In the genomic region with DNA sequence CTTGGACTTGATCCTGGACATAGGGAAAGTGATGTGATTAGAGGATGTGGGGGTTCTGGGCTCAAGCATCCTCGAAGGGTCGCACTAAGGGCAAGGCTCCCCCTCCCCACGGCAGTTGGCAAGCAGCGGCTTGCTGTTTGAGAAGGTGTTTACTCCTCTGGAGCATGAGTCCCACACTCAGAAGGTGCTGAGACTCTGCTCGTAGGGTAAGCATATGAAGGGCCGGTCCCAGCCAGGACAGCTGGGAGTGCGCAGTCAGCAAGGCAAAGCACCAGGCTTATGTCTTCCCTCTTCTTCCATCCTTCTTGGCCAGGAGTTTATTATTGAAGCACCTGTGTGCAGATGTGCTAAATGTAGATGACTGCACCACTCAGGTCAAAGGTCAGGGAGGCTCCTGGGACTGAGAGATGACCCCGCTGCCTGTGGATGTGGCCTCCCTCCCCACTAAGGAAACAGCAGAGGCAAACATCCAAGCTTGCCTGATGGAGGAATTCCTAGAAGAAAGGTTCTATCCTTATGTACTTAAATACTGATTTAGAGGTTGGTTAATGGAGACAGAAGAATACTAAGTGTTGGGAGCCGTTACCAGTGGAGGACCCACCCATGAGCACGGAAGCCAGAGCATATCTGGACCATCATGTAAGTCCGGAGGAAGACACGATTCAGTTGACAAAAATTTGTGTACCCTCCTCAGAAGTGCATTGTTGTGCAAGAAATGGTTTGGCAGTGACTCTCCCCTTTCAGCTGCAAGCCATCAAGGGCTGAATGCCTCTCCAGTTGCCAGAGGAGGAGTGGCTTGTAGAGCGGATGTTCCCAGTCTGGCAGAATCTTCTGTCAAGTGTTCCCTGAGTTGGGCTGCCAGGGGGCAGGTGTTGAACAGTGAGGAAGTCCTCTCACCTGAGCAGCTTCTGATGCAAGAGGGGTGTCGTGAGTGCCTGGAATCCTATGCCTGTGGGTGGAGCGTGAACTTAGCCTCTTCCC, we compare ENCODE assay signal across 8 cellular contexts. TPM values are rescaled to one million over a fixed set of nuclear protein-coding genes. Genes with fewer than 3 reads are reported as not detected.
A peak's percentile ranks its signal among the peaks of the same experiment; 100 is the strongest.
DNase-seq lines count a peak whose midpoint lies in the region; ATAC-seq and TF ChIP-seq lines count a peak whose summit lies in the region.

No MANE protein-coding gene starts in this region.

- TF ChIP-seq EP300 in ovary (IDR thresholded peaks at IDR 0.05) = no peak

- H3K36me3 Mint-ChIP-seq in CD4-positive, alpha-beta T cell (ENCODE audit: low read depth) = no peaks in the 10 kb centered on the region
- H3K36me3 Mint-ChIP-seq in effector memory CD8-positive, alpha-beta T cell (ENCODE audit: insufficient read depth) = peaks cover 3% of the 10 kb centered on the region

- no peak for TF ChIP-seq CTCF in ovary (IDR thresholded peaks at IDR 0.05)
- no peak for TF ChIP-seq CTCF in CD4-positive, alpha-beta T cell (IDR thresholded peaks at IDR 0.05)

- H3K4me1 ChIP-seq in ovary (ENCODE audit: insufficient read depth) = peaks cover 12% of the 10 kb centered on the region

- intact Hi-C loops in ovary (cut with DNase I) = loop anchor here in 1 of 4 donors (2.0 kb wide), 1 partner anchor 26 kb away; no protein-coding TSS in a partner anchor
- intact Hi-C loops in CD4-positive, alpha-beta T cell (cut with DNase I, micrococcal nuclease) = no loop called here

- ATAC-seq in CD4-positive, alpha-beta T cell (ENCODE audit: poor library complexity) = no peak
- ATAC-seq in effector memory CD8-positive, alpha-beta T cell (replicated peaks) = no peak

- DNase-seq in Daoy (ENCODE audit: low read depth) (peak; percentile 80), NCI-H774 (lab: John Stamatoyannopoulos, UW) (peak; percentile 13), fibroblast of the conjunctiva (ENCODE audit: low read depth) (peak; percentile 95), ovary (peak; percentile 82 to 91 (median 84)), AML-193 (lab: John Stamatoyannopoulos, UW) (no peak)
- no peak for DNase-seq in CD4-positive, alpha-beta T cell
- no peak for DNase-seq in activated CD4-positive, alpha-beta T cell treated with anti-CD3 and anti-CD28 coated beads for 1 hour
- no peak for DNase-seq in effector memory CD8-positive, alpha-beta T cell

- H3K9me3 ChIP-seq in ovary = no peaks in the 10 kb centered on the region
- no peaks in the 10 kb centered on the region for H3K9me3 ChIP-seq in CD4-positive, alpha-beta T cell (ENCODE audit: control insufficient read depth, low read length)

- H3K4me3 ChIP-seq in ovary = no peak overlapping the region

- H3K27me3 ChIP-seq in ovary = no peaks in the 10 kb centered on the region
- H3K27me3 ChIP-seq in CD4-positive, alpha-beta T cell (ENCODE audit: control insufficient read depth, insufficient read depth, low read length) = no peaks in the 10 kb centered on the region

- peak overlapping the region in 1 of 2 donors; percentile 39 for H3K27ac ChIP-seq in ovary
- no peak overlapping the region for H3K27ac ChIP-seq in CD4-positive, alpha-beta T cell (ENCODE audit: low read depth, low read length)

- no peak for TF ChIP-seq POLR2A in ovary (IDR thresholded peaks at IDR 0.05)

- CTCF ChIA-PET in CD4-positive, alpha-beta T cell (lab: Charles Lee) = no interaction called here

- H3K27me3 Mint-ChIP-seq in CD4-positive, alpha-beta T cell = no peaks in the 10 kb centered on the region
- peaks cover 0 to 2% of the 10 kb centered on the region in 2 donors for H3K27me3 Mint-ChIP-seq in effector memory CD8-positive, alpha-beta T cell

- no peaks in the 10 kb centered on the region for H3K36me3 ChIP-seq in ovary

- POLR2A ChIA-PET in CD4-positive, alpha-beta T cell (lab: Charles Lee) = no interaction called here

- peaks cover 18% of the 10 kb centered on the region for H3K4me1 Mint-ChIP-seq in CD4-positive, alpha-beta T cell (ENCODE audit: low read depth)
- peaks cover 0 to 12% of the 10 kb centered on the region in 2 donors for H3K4me1 Mint-ChIP-seq in effector memory CD8-positive, alpha-beta T cell (ENCODE audit: low read depth in 2 of 2)

- H3K4me3 Mint-ChIP-seq in CD4-positive, alpha-beta T cell = no peak overlapping the region
- no peak overlapping the region for H3K4me3 Mint-ChIP-seq in effector memory CD8-positive, alpha-beta T cell

- H3K27ac Mint-ChIP-seq in CD4-positive, alpha-beta T cell = no peak overlapping the region
- H3K27ac Mint-ChIP-seq in effector memory CD8-positive, alpha-beta T cell = no peak overlapping the region

- H3K9me3 Mint-ChIP-seq in CD4-positive, alpha-beta T cell = no peaks in the 10 kb centered on the region
- no peaks in the 10 kb centered on the region for H3K9me3 Mint-ChIP-seq in effector memory CD8-positive, alpha-beta T cell

- 36 to 38% (median 37%) methylated on average over 15 of the region's 15 CpGs for WGBS in ovary, 3 donors

RNA-seq across cellular contexts. Expression of a gene that starts 27.2 kb away (rescaled TPM):
- 72.1 and 75.7 TPM in 2 replicates for total RNA-seq in Daoy (2014; rRNA removed; shearing (Covaris generic))
- 10 to 100 TPM; 12.2 to 18.0 (median 15.3) TPM for total RNA-seq in ovary
- polyA plus RNA-seq in ovary = 10 to 100 TPM; 21.1 to 29.0 TPM
- 10 to 100 TPM; 12.8 to 15.5 TPM for total RNA-seq in CD4-positive, alpha-beta T cell

Comparison
In these comparisons a context has a peak if more than half of its experiments do, and no peak if none do; other contexts are left out.
1. DNase-seq: peak in Daoy (single experiment), NCI-H774 (single experiment), fibroblast of the conjunctiva (single experiment) and ovary (5 of 5); none in CD4-positive, alpha-beta T cell (0 of 10), AML-193 (0 of 2), activated CD4-positive, alpha-beta T cell treated with anti-CD3 and anti-CD28 coated beads for 1 hour (single experiment) and effector memory CD8-positive, alpha-beta T cell (0 of 3).